ENCODE assay signal across 9 cellular contexts in genomic region chr3:107942244-107942643, GRCh38.
DNase-seq lines count a peak whose midpoint lies in the region; ATAC-seq and TF ChIP-seq lines count a peak whose summit lies in the region.
"Had no signal": no experiment of that assay in that cellular context is flagged by ENCODE, and none has a peak within 500 bp of the region (broad histone marks: within the 10 kb centered on the region; RNA-seq: fewer than 3 reads in every experiment).

No MANE protein-coding gene starts in this region.

- no peak overlapping the region for H3K4me3 ChIP-seq in GM23248
- H3K4me3 ChIP-seq: PC-9 had no signal

- in situ Hi-C loops in GM13976 (cut with MboI; ENCODE audit: low sequenced_read_pairs, unreplicated experiment), result loop anchor here (25.0 kb wide), 1 partner anchor 470 kb away; no protein-coding TSS in a partner anchor
- in situ Hi-C loops in GM23248 (cut with MboI), result no loop called here

- H3K9ac ChIP-seq in GM23248, result no peak overlapping the region

- H3K4me2 ChIP-seq in GM23248 (ENCODE audit: unreplicated experiment), result no peak overlapping the region
- H3K4me2 ChIP-seq: PC-9 had no signal

- no peaks in the 10 kb centered on the region for H3K27me3 Mint-ChIP-seq in activated T-cell treated with anti-CD3 and anti-CD28 coated beads, Interleukin-2, amount 50 U/mL, for 4 hours (ENCODE audit: low read depth)
- H3K27me3 Mint-ChIP-seq in natural killer cell (ENCODE audit: low read depth in 2 of 2), result peaks cover 1 to 4% of the 10 kb centered on the region in 2 donors

- H3K36me3 Mint-ChIP-seq in activated T-cell treated with anti-CD3 and anti-CD28 coated beads, Interleukin-2, amount 50 U/mL, for 4 hours (ENCODE audit: insufficient read depth), result no peaks in the 10 kb centered on the region
- no peaks in the 10 kb centered on the region for H3K36me3 Mint-ChIP-seq in natural killer cell

- peaks cover 30% of the 10 kb centered on the region for H3K4me1 ChIP-seq in GM23248 (ENCODE audit: insufficient read depth)

- no peak overlapping the region for H2AFZ ChIP-seq in GM23248
- H2AFZ ChIP-seq: PC-9 had no signal

- no peaks in the 10 kb centered on the region for H3K36me3 ChIP-seq in GM23248 (ENCODE audit: low read depth)

- DNase-seq in GM13976 (ENCODE audit: low spot score) (peak; percentile 11), GM23248 (peak; percentile 47), natural killer cell (no peak), GM03348 (ENCODE audit: low spot score) (no peak), cerebellum (ENCODE audit: low spot score) (no peak)
- DNase-seq in activated T-cell treated with anti-CD3 and anti-CD28 coated beads, Interleukin-2, amount 50 U/mL, for 4 hours, result no peak
- DNase-seq: PC-9 had no signal

- 45 to 47% methylated on average over 6 of the region's 6 CpGs for WGBS in GM23248 (ENCODE audit: low coverage in 1 of 2, low lambda C conversion rate in 2 of 2, missing lambda C conversion rate in 2 of 2), 2 experiments

- no peaks in the 10 kb centered on the region for H3K79me2 ChIP-seq in GM23248 (ENCODE audit: insufficient read depth)

- peaks cover 7% of the 10 kb centered on the region for H3F3A ChIP-seq in GM23248 (ENCODE audit: insufficient read depth)

- no peak overlapping the region for H3K27ac ChIP-seq in GM23248
- H3K27ac ChIP-seq: PC-9 had no signal

- intact Hi-C loops in natural killer cell (cut with micrococcal nuclease), result loop anchor here (10.0 kb wide), 1 partner anchor 153 kb away; the partner anchor contains the start of gene CD47

- no peaks in the 10 kb centered on the region for H3K9me2 ChIP-seq in GM23248 (ENCODE audit: insufficient read depth)

- no peaks in the 10 kb centered on the region for H3K9me3 ChIP-seq in GM23248 (ENCODE audit: low read depth)

- no peak overlapping the region for H3K4me3 Mint-ChIP-seq in activated T-cell treated with anti-CD3 and anti-CD28 coated beads, Interleukin-2, amount 50 U/mL, for 4 hours
- no peak overlapping the region for H3K4me3 Mint-ChIP-seq in natural killer cell
- H3K4me3 Mint-ChIP-seq: type B pancreatic cell had no signal

- TF ChIP-seq CTCF in GM13976 (IDR thresholded peaks at IDR 0.05; ENCODE audit: borderline replicate concordance, control extremely low read depth, extremely low read depth, insufficient read depth, missing control alignments), result no peak
- no peak for TF ChIP-seq CTCF in natural killer cell (IDR thresholded peaks at IDR 0.05)

- ATAC-seq in activated T-cell treated with anti-CD3 and anti-CD28 coated beads, Interleukin-2, amount 50 U/mL, for 4 hours, result peak; percentile 99
- ATAC-seq in natural killer cell (peak; percentile 71 to 92 (median 73)), HG02970 (IDR thresholded peaks at IDR 0.05; ENCODE audit: low FRiP score, unreplicated experiment) (no peak)

- no peaks in the 10 kb centered on the region for H4K20me1 ChIP-seq in GM23248 (ENCODE audit: insufficient read depth)

- no peaks in the 10 kb centered on the region for H3K9me3 Mint-ChIP-seq in activated T-cell treated with anti-CD3 and anti-CD28 coated beads, Interleukin-2, amount 50 U/mL, for 4 hours
- no peaks in the 10 kb centered on the region for H3K9me3 Mint-ChIP-seq in natural killer cell

- no peaks in the 10 kb centered on the region for H3K27me3 ChIP-seq in GM23248 (replicated peaks; ENCODE audit: insufficient read depth)

- H3K27ac Mint-ChIP-seq in natural killer cell, result peak overlapping the region in 1 of 2 donors; percentile 83
- H3K27ac Mint-ChIP-seq: type B pancreatic cell had no signal

- H3K4me1 Mint-ChIP-seq in activated T-cell treated with anti-CD3 and anti-CD28 coated beads, Interleukin-2, amount 50 U/mL, for 4 hours (ENCODE audit: low read depth), result peaks cover 26% of the 10 kb centered on the region
- H3K4me1 Mint-ChIP-seq in natural killer cell, result peaks cover 10 to 33% of the 10 kb centered on the region in 2 donors

Comparison
In these comparisons a context has a peak if more than half of its experiments do, and no peak if none do; other contexts are left out.
1. DNase-seq: peak in GM13976 (single experiment) and GM23248 (single experiment); none in activated T-cell treated with anti-CD3 and anti-CD28 coated beads, Interleukin-2, amount 50 U/mL, for 4 hours (single experiment), natural killer cell (single experiment), GM03348 (single experiment) and cerebellum (single experiment).